In genomic region chr11:14342906-14343305, GRCh38 we compare ENCODE assay signal across 10 cellular contexts. TPM values are rescaled to one million over a fixed set of nuclear protein-coding genes. Genes with fewer than 3 reads are reported as not detected.
DNase-seq lines count a peak whose midpoint lies in the region; ATAC-seq and TF ChIP-seq lines count a peak whose summit lies in the region.
"Had no signal": no experiment of that assay in that cellular context is flagged by ENCODE, and none has a peak within 500 bp of the region (broad histone marks: within the 10 kb centered on the region; RNA-seq: fewer than 3 reads in every experiment).

No MANE protein-coding gene starts in this region.

- no peaks in the 10 kb centered on the region for H3K36me3 ChIP-seq in lower lobe of right lung

- no peak overlapping the region for H3K27ac ChIP-seq in lower lobe of right lung

- H3K9me3 ChIP-seq in lower lobe of right lung, result peaks cover 7% of the 10 kb centered on the region

- ATAC-seq in GM21723 (IDR thresholded peaks at IDR 0.05; ENCODE audit: unreplicated experiment), result peak; percentile 77
- ATAC-seq in HG03571 (IDR thresholded peaks at IDR 0.05; ENCODE audit: unreplicated experiment), result peak; percentile 66
- ATAC-seq in left ventricle myocardium superior, result no peak
- no peak for ATAC-seq in lower lobe of right lung

- intact Hi-C loops in left ventricle myocardium superior (cut with micrococcal nuclease), result no loop called here
- intact Hi-C loops in lower lobe of right lung (cut with DNase I), result no loop called here

- no peak for TF ChIP-seq CTCF in lower lobe of right lung (IDR thresholded peaks at IDR 0.05)

- no peaks in the 10 kb centered on the region for H3K27me3 ChIP-seq in lower lobe of right lung (ENCODE audit: low read depth)

- DNase-seq in EL, result peak; percentile 52
- DNase-seq in fibroblast of the conjunctiva (ENCODE audit: low read depth), result peak; percentile 31
- DNase-seq in left ventricle myocardium superior, result no peak
- DNase-seq in lower lobe of right lung, result no peak
- no peak for DNase-seq in HEK293T (ENCODE audit: extremely low spot score)
- no peak for DNase-seq in dedifferentiated amniotic fluid mesenchymal stem cell (ENCODE audit: extremely low spot score)
- DNase-seq: activated effector memory CD4-positive, alpha-beta T cell treated with anti-CD3 and anti-CD28 coated beads, Interleukin-2, amount 50 U/mL, for 16 hours; NCI-H510A treated with DMSO at 0.1 percent for 48 hours had no signal

- H3K4me3 ChIP-seq in lower lobe of right lung, result no peak overlapping the region

- POLR2A ChIA-PET in HEK293T (lab: Yijun Ruan, JAX), result no interaction called here

- CTCF ChIA-PET in HEK293T (lab: Yijun Ruan, JAX), result no interaction called here

- H3K4me1 ChIP-seq in lower lobe of right lung, result peaks cover 9% of the 10 kb centered on the region

TF ChIP-seq in HEK293T, 16 proteins besides CTCF, POLR2A, EP300 and RAD21:
- TF ChIP-seq HDGF (IDR thresholded peaks at IDR 0.05; ENCODE audit: borderline replicate concordance) (no peak), FOXM1 (IDR thresholded peaks at IDR 0.05; ENCODE audit: borderline replicate concordance) (no peak), NFRKB (IDR thresholded peaks at IDR 0.05) (no peak), L3MBTL2 (conservative IDR thresholded peaks at IDR 0.05) (no peak), BHLHE40 (IDR thresholded peaks at IDR 0.05; ENCODE audit: borderline replicate concordance) (no peak), SUZ12 (IDR thresholded peaks at IDR 0.05) (no peak), LEF1 (IDR thresholded peaks at IDR 0.05; ENCODE audit: borderline replicate concordance) (no peak), ELF4 (IDR thresholded peaks at IDR 0.05) (no peak), CTBP1 (IDR thresholded peaks at IDR 0.05; ENCODE audit: borderline replicate concordance) (no peak), FOXK2 (IDR thresholded peaks at IDR 0.05) (no peak), PKNOX1 (IDR thresholded peaks at IDR 0.05) (no peak)

RNA-seq across cellular contexts. Expression of gene RRAS2, which starts 16.1 kb away (rescaled TPM):
- total RNA-seq in left ventricle myocardium superior (30.6 TPM), lower lobe of right lung (35.8 TPM)

Comparison
In these comparisons a context has a peak if more than half of its experiments do, and no peak if none do; other contexts are left out.
1. DNase-seq: peak in EL (single experiment) and fibroblast of the conjunctiva (single experiment); none in left ventricle myocardium superior (single experiment), lower lobe of right lung (single experiment), HEK293T (single experiment) and dedifferentiated amniotic fluid mesenchymal stem cell (single experiment).
2. ATAC-seq: peak in GM21723 (single experiment) and HG03571 (single experiment); none in left ventricle myocardium superior (single experiment) and lower lobe of right lung (0 of 2).